1 cellular context compared by ENCODE assay signal in the genomic region with DNA sequence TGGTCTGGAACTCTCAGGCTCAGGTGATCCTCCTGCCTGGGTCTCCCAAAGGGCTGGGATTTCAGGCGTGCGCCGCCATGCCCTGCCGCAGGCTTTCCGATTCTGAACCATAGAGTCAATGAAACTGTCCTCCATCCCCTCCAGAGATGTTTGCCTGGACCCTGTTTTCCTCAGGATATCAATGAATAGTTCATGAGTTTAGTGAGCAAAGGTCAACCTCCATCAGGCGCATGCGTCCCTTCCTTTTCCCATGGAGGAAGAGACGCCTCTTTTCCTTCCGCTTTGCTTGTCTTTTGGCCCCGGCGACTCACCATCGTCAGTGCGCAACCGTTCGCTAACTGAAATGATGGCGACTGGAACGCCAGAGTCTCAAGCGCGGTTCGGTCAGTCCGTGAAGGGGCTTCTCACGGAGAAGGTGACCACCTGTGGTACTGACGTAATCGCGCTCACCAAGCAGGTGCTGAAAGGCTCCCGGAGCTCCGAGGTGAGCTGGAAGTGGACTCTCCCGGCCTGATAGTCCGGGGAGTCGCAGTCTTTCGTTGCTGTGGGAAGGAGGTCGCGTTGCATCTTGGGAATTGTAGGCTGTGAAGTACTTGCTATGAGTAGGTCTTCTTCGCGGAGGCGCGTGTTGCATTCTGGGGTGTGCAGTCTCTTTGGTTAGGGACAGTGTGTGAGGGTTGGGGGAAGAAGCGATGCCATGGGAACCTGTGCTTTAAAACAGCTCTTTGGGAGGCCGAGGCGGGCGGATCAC.
A peak's percentile ranks its signal among the peaks of the same experiment; 100 is the strongest.
TF ChIP-seq lines count a peak whose summit lies in the region.

A gene with protein sequence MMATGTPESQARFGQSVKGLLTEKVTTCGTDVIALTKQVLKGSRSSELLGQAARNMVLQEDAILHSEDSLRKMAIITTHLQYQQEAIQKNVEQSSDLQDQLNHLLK (plus strand): TSS at position 316 of the 751 bp plus-strand sequence. CDS start 28 bp downstream, at position 344.

TF ChIP-seq in GM12878, 131 proteins besides CTCF, POLR2A, EP300 and RAD21 (continued from another document):
- TF ChIP-seq, protein P1, sequence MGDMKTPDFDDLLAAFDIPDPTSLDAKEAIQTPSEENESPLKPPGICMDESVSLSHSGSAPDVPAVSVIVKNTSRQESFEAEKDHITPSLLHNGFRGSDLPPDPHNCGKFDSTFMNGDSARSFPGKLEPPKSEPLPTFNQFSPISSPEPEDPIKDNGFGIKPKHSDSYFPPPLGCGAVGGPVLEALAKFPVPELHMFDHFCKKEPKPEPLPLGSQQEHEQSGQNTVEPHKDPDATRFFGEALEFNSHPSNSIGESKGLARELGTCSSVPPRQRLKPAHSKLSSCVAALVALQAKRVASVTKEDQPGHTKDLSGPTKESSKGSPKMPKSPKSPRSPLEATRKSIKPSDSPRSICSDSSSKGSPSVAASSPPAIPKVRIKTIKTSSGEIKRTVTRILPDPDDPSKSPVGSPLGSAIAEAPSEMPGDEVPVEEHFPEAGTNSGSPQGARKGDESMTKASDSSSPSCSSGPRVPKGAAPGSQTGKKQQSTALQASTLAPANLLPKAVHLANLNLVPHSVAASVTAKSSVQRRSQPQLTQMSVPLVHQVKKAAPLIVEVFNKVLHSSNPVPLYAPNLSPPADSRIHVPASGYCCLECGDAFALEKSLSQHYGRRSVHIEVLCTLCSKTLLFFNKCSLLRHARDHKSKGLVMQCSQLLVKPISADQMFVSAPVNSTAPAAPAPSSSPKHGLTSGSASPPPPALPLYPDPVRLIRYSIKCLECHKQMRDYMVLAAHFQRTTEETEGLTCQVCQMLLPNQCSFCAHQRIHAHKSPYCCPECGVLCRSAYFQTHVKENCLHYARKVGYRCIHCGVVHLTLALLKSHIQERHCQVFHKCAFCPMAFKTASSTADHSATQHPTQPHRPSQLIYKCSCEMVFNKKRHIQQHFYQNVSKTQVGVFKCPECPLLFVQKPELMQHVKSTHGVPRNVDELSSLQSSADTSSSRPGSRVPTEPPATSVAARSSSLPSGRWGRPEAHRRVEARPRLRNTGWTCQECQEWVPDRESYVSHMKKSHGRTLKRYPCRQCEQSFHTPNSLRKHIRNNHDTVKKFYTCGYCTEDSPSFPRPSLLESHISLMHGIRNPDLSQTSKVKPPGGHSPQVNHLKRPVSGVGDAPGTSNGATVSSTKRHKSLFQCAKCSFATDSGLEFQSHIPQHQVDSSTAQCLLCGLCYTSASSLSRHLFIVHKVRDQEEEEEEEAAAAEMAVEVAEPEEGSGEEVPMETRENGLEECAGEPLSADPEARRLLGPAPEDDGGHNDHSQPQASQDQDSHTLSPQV (IDR thresholded peaks at IDR 0.05) = 0 out of 2 replicates have a peak, but pooled peaks have one; percentile 6
- TF ChIP-seq, protein P2, sequence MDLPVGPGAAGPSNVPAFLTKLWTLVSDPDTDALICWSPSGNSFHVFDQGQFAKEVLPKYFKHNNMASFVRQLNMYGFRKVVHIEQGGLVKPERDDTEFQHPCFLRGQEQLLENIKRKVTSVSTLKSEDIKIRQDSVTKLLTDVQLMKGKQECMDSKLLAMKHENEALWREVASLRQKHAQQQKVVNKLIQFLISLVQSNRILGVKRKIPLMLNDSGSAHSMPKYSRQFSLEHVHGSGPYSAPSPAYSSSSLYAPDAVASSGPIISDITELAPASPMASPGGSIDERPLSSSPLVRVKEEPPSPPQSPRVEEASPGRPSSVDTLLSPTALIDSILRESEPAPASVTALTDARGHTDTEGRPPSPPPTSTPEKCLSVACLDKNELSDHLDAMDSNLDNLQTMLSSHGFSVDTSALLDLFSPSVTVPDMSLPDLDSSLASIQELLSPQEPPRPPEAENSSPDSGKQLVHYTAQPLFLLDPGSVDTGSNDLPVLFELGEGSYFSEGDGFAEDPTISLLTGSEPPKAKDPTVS (IDR thresholded peaks at IDR 0.05; ENCODE audit: low read depth, low read length) = 0 out of 2 replicates have a peak, but pooled peaks have one; percentile 49
- no peak for TF ChIP-seq CHD4 (IDR thresholded peaks at IDR 0.05)
- peak; percentile 79 for TF ChIP-seq TAF1 (IDR thresholded peaks at IDR 0.05; ENCODE audit: borderline replicate concordance, low read depth, low read length)
- peak; percentile 74 for TF ChIP-seq MXI1 (IDR thresholded peaks at IDR 0.05; ENCODE audit: low read depth, low read length)
- TF ChIP-seq FOS (IDR thresholded peaks at IDR 0.05; ENCODE audit: borderline replicate concordance, extremely low read depth, insufficient read length) = no peak
- peak; percentile 92 for TF ChIP-seq LARP7 (IDR thresholded peaks at IDR 0.05)
- TF ChIP-seq, protein P3, sequence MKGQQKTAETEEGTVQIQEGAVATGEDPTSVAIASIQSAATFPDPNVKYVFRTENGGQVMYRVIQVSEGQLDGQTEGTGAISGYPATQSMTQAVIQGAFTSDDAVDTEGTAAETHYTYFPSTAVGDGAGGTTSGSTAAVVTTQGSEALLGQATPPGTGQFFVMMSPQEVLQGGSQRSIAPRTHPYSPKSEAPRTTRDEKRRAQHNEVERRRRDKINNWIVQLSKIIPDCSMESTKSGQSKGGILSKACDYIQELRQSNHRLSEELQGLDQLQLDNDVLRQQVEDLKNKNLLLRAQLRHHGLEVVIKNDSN (IDR thresholded peaks at IDR 0.05; ENCODE audit: borderline replicate concordance, extremely low read length, insufficient read depth, low read depth, low read length) = no peak
- TF ChIP-seq, protein P4, sequence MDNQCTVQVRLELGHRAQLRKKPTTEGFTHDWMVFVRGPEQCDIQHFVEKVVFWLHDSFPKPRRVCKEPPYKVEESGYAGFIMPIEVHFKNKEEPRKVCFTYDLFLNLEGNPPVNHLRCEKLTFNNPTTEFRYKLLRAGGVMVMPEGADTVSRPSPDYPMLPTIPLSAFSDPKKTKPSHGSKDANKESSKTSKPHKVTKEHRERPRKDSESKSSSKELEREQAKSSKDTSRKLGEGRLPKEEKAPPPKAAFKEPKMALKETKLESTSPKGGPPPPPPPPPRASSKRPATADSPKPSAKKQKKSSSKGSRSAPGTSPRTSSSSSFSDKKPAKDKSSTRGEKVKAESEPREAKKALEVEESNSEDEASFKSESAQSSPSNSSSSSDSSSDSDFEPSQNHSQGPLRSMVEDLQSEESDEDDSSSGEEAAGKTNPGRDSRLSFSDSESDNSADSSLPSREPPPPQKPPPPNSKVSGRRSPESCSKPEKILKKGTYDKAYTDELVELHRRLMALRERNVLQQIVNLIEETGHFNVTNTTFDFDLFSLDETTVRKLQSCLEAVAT (IDR thresholded peaks at IDR 0.05) = peak; percentile 95
- TF ChIP-seq PAX5 (IDR thresholded peaks at IDR 0.05; ENCODE audit: borderline replicate concordance, low read depth, low read length) = peak; percentile 45; the same call in 1 of the 2 replicates
- 0 out of 2 replicates have a peak, but pooled peaks have one; percentile 14 for TF ChIP-seq TCF3 (IDR thresholded peaks at IDR 0.05; ENCODE audit: borderline replicate concordance, insufficient read depth, low read depth, low read length)
- TF ChIP-seq, protein P5, sequence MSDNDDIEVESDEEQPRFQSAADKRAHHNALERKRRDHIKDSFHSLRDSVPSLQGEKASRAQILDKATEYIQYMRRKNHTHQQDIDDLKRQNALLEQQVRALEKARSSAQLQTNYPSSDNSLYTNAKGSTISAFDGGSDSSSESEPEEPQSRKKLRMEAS (IDR thresholded peaks at IDR 0.05; ENCODE audit: low read depth, low read length) = peak; percentile 21; the same call in 1 of the 2 replicates
- no peak for TF ChIP-seq ESRRA (IDR thresholded peaks at IDR 0.05; ENCODE audit: low read length)
- TF ChIP-seq, protein P6, sequence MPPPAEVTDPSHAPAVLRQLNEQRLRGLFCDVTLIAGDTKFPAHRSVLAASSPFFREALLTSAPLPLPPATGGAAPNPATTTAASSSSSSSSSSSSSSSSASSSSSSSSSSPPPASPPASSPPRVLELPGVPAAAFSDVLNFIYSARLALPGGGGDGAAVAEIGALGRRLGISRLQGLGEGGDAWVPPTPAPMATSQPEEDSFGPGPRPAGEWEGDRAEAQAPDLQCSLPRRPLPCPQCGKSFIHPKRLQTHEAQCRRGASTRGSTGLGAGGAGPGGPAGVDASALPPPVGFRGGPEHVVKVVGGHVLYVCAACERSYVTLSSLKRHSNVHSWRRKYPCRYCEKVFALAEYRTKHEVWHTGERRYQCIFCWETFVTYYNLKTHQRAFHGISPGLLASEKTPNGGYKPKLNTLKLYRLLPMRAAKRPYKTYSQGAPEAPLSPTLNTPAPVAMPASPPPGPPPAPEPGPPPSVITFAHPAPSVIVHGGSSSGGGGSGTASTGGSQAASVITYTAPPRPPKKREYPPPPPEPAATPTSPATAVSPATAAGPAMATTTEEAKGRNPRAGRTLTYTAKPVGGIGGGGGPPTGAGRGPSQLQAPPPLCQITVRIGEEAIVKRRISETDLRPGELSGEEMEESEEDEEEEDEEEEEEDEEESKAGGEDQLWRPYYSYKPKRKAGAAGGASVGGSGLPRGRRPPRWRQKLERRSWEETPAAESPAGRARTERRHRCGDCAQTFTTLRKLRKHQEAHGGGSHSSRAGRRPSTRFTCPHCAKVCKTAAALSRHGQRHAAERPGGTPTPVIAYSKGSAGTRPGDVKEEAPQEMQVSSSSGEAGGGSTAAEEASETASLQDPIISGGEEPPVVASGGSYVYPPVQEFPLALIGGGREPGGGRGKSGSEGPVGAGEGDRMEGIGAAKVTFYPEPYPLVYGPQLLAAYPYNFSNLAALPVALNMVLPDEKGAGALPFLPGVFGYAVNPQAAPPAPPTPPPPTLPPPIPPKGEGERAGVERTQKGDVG (CRISPR knock-in tag; IDR thresholded peaks at IDR 0.05) = no peak
- no peak for TF ChIP-seq TCF7 (IDR thresholded peaks at IDR 0.05; ENCODE audit: borderline replicate concordance)
- TF ChIP-seq ATF7 (IDR thresholded peaks at IDR 0.05; ENCODE audit: low read depth) = peak; percentile 92
- TF ChIP-seq, protein P7, sequence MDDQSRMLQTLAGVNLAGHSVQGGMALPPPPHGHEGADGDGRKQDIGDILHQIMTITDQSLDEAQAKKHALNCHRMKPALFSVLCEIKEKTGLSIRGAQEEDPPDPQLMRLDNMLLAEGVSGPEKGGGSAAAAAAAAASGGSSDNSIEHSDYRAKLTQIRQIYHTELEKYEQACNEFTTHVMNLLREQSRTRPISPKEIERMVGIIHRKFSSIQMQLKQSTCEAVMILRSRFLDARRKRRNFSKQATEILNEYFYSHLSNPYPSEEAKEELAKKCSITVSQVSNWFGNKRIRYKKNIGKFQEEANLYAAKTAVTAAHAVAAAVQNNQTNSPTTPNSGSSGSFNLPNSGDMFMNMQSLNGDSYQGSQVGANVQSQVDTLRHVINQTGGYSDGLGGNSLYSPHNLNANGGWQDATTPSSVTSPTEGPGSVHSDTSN (IDR thresholded peaks at IDR 0.05; ENCODE audit: insufficient replicate concordance, low read depth, low read length) = no peak
- no peak; the same call in 1 of the 2 replicates for TF ChIP-seq HDAC2 (IDR thresholded peaks at IDR 0.05)
- TF ChIP-seq IKZF2 (IDR thresholded peaks at IDR 0.05) = peak; percentile 83 to 84
- TF ChIP-seq GATAD2B (conservative IDR thresholded peaks at IDR 0.05; ENCODE audit: low read depth) = peak; percentile 70; the same call in 1 of the 2 replicates
- TF ChIP-seq, protein P8, sequence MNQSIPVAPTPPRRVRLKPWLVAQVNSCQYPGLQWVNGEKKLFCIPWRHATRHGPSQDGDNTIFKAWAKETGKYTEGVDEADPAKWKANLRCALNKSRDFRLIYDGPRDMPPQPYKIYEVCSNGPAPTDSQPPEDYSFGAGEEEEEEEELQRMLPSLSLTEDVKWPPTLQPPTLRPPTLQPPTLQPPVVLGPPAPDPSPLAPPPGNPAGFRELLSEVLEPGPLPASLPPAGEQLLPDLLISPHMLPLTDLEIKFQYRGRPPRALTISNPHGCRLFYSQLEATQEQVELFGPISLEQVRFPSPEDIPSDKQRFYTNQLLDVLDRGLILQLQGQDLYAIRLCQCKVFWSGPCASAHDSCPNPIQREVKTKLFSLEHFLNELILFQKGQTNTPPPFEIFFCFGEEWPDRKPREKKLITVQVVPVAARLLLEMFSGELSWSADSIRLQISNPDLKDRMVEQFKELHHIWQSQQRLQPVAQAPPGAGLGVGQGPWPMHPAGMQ (IDR thresholded peaks at IDR 0.05; ENCODE audit: borderline replicate concordance) = no peak
- TF ChIP-seq SMC3 (IDR thresholded peaks at IDR 0.05; ENCODE audit: borderline replicate concordance, low read length) = no peak; the same call in 1 of the 2 replicates
